ENCODE assay signal across 1 cellular context in the genomic region with DNA sequence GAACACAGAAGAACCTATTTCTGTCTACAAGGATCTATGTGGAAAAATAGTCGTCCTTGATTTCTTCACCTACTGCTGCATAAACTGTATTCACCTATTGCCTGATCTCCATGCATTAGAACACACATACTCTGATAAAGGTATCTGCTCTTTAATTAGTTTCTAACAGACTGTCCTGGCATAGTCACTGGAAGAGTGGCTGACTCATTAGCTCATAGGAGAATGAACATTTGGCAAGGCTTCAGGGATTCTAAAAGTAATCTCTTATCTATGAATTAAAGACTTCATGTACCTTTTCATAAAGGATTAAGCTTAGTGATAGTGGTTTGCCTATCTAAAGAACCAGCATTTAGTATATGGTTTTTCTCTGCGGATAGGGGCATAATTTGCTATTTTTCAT.
TF ChIP-seq lines count a peak whose summit lies in the region.

No MANE protein-coding gene starts in this region.

TF ChIP-seq in K562, 482 proteins besides CTCF, POLR2A, EP300 and RAD21:
- TF ChIP-seq, protein P1, sequence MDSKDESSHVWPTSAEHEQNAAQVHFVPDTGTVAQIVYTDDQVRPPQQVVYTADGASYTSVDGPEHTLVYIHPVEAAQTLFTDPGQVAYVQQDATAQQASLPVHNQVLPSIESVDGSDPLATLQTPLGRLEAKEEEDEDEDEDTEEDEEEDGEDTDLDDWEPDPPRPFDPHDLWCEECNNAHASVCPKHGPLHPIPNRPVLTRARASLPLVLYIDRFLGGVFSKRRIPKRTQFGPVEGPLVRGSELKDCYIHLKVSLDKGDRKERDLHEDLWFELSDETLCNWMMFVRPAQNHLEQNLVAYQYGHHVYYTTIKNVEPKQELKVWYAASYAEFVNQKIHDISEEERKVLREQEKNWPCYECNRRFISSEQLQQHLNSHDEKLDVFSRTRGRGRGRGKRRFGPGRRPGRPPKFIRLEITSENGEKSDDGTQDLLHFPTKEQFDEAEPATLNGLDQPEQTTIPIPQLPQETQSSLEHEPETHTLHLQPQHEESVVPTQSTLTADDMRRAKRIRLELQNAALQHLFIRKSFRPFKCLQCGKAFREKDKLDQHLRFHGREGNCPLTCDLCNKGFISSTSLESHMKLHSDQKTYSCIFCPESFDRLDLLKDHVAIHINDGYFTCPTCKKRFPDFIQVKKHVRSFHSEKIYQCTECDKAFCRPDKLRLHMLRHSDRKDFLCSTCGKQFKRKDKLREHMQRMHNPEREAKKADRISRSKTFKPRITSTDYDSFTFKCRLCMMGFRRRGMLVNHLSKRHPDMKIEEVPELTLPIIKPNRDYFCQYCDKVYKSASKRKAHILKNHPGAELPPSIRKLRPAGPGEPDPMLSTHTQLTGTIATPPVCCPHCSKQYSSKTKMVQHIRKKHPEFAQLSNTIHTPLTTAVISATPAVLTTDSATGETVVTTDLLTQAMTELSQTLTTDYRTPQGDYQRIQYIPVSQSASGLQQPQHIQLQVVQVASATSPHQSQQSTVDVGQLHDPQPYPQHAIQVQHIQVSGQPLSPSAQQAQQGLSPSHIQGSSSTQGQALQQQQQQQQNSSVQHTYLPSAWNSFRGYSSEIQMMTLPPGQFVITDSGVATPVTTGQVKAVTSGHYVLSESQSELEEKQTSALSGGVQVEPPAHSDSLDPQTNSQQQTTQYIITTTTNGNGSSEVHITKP (IDR thresholded peaks at IDR 0.05; ENCODE audit: partially characterized antibody) = no peak
- TF ChIP-seq SMARCA4 (IDR thresholded peaks at IDR 0.05) (0 out of 2 replicates have a peak, but pooled peaks have one; percentile 11), SETDB1 (IDR thresholded peaks at IDR 0.05; ENCODE audit: low read length) (no peak), ZNF717 (CRISPR knock-in tag; IDR thresholded peaks at IDR 0.05) (no peak), RBM34 (IDR thresholded peaks at IDR 0.05; ENCODE audit: borderline replicate concordance, insufficient read depth, low read length) (no peak), CBFA2T2 (conservative IDR thresholded peaks at IDR 0.05) (peak; percentile 22; the same call in 1 of the 2 replicates), SRF (CRISPR knock-in tag; IDR thresholded peaks at IDR 0.05) (no peak), NFIC (IDR thresholded peaks at IDR 0.05) (0 out of 2 replicates have a peak, but pooled peaks have one; percentile 21), RCOR1 (IDR thresholded peaks at IDR 0.05; ENCODE audit: borderline replicate concordance in 1 of 2, low read depth in 2 of 2, low read length in 2 of 2) (no peak), TCFL5 (CRISPR knock-in tag; conservative IDR thresholded peaks at IDR 0.05) (no peak), FOSL1 (tag; conservative IDR thresholded peaks at IDR 0.05) (peak; percentile 34; the same call in 1 of the 2 replicates), DPF2 (IDR thresholded peaks at IDR 0.05) (0 out of 2 replicates have a peak, but pooled peaks have one; percentile 14), NBN (IDR thresholded peaks at IDR 0.05; ENCODE audit: low read depth) (no peak), CBFA2T3 (IDR thresholded peaks at IDR 0.05) (peak; percentile 40), ARID1B (IDR thresholded peaks at IDR 0.05) (0 out of 2 replicates have a peak, but pooled peaks have one; percentile 26), HNRNPLL (IDR thresholded peaks at IDR 0.05; ENCODE audit: low read depth, low read length, poor library complexity, severe bottlenecking) (no peak), ZNF699 (CRISPR knock-in tag; IDR thresholded peaks at IDR 0.05; ENCODE audit: insufficient replicate concordance) (no peak), SAFB2 (IDR thresholded peaks at IDR 0.05; ENCODE audit: borderline replicate concordance, low read depth, low read length, severe bottlenecking) (no peak)
- TF ChIP-seq, protein P2, sequence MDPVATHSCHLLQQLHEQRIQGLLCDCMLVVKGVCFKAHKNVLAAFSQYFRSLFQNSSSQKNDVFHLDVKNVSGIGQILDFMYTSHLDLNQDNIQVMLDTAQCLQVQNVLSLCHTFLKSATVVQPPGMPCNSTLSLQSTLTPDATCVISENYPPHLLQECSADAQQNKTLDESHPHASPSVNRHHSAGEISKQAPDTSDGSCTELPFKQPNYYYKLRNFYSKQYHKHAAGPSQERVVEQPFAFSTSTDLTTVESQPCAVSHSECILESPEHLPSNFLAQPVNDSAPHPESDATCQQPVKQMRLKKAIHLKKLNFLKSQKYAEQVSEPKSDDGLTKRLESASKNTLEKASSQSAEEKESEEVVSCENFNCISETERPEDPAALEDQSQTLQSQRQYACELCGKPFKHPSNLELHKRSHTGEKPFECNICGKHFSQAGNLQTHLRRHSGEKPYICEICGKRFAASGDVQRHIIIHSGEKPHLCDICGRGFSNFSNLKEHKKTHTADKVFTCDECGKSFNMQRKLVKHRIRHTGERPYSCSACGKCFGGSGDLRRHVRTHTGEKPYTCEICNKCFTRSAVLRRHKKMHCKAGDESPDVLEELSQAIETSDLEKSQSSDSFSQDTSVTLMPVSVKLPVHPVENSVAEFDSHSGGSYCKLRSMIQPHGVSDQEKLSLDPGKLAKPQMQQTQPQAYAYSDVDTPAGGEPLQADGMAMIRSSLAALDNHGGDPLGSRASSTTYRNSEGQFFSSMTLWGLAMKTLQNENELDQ (CRISPR knock-in tag; IDR thresholded peaks at IDR 0.05; ENCODE audit: borderline replicate concordance) = no peak
- TF ChIP-seq, protein P3, sequence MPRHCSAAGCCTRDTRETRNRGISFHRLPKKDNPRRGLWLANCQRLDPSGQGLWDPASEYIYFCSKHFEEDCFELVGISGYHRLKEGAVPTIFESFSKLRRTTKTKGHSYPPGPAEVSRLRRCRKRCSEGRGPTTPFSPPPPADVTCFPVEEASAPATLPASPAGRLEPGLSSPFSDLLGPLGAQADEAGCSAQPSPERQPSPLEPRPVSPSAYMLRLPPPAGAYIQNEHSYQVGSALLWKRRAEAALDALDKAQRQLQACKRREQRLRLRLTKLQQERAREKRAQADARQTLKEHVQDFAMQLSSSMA (CRISPR knock-in tag; IDR thresholded peaks at IDR 0.05) = no peak
- TF ChIP-seq, protein P4, sequence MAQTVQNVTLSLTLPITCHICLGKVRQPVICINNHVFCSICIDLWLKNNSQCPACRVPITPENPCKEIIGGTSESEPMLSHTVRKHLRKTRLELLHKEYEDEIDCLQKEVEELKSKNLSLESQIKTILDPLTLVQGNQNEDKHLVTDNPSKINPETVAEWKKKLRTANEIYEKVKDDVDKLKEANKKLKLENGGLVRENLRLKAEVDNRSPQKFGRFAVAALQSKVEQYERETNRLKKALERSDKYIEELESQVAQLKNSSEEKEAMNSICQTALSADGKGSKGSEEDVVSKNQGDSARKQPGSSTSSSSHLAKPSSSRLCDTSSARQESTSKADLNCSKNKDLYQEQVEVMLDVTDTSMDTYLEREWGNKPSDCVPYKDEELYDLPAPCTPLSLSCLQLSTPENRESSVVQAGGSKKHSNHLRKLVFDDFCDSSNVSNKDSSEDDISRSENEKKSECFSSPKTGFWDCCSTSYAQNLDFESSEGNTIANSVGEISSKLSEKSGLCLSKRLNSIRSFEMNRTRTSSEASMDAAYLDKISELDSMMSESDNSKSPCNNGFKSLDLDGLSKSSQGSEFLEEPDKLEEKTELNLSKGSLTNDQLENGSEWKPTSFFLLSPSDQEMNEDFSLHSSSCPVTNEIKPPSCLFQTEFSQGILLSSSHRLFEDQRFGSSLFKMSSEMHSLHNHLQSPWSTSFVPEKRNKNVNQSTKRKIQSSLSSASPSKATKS (CRISPR knock-in tag; IDR thresholded peaks at IDR 0.05) = no peak
- TF ChIP-seq, protein P5, sequence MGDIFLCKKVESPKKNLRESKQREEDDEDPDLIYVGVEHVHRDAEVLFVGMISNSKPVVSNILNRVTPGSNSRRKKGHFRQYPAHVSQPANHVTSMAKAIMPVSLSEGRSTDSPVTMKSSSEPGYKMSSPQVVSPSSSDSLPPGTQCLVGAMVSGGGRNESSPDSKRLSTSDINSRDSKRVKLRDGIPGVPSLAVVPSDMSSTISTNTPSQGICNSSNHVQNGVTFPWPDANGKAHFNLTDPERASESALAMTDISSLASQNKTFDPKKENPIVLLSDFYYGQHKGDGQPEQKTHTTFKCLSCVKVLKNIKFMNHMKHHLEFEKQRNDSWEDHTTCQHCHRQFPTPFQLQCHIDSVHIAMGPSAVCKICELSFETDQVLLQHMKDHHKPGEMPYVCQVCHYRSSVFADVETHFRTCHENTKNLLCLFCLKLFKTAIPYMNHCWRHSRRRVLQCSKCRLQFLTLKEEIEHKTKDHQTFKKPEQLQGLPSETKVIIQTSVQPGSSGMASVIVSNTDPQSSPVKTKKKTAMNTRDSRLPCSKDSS (IDR thresholded peaks at IDR 0.05; ENCODE audit: low read depth, partially characterized antibody) = no peak
- TF ChIP-seq, protein P6, sequence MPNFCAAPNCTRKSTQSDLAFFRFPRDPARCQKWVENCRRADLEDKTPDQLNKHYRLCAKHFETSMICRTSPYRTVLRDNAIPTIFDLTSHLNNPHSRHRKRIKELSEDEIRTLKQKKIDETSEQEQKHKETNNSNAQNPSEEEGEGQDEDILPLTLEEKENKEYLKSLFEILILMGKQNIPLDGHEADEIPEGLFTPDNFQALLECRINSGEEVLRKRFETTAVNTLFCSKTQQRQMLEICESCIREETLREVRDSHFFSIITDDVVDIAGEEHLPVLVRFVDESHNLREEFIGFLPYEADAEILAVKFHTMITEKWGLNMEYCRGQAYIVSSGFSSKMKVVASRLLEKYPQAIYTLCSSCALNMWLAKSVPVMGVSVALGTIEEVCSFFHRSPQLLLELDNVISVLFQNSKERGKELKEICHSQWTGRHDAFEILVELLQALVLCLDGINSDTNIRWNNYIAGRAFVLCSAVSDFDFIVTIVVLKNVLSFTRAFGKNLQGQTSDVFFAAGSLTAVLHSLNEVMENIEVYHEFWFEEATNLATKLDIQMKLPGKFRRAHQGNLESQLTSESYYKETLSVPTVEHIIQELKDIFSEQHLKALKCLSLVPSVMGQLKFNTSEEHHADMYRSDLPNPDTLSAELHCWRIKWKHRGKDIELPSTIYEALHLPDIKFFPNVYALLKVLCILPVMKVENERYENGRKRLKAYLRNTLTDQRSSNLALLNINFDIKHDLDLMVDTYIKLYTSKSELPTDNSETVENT (CRISPR knock-in tag; IDR thresholded peaks at IDR 0.05) = no peak
- TF ChIP-seq, protein P7, sequence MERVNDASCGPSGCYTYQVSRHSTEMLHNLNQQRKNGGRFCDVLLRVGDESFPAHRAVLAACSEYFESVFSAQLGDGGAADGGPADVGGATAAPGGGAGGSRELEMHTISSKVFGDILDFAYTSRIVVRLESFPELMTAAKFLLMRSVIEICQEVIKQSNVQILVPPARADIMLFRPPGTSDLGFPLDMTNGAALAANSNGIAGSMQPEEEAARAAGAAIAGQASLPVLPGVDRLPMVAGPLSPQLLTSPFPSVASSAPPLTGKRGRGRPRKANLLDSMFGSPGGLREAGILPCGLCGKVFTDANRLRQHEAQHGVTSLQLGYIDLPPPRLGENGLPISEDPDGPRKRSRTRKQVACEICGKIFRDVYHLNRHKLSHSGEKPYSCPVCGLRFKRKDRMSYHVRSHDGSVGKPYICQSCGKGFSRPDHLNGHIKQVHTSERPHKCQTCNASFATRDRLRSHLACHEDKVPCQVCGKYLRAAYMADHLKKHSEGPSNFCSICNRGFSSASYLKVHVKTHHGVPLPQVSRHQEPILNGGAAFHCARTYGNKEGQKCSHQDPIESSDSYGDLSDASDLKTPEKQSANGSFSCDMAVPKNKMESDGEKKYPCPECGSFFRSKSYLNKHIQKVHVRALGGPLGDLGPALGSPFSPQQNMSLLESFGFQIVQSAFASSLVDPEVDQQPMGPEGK (CRISPR knock-in tag; IDR thresholded peaks at IDR 0.05; ENCODE audit: borderline replicate concordance) = no peak
- TF ChIP-seq, protein P8, sequence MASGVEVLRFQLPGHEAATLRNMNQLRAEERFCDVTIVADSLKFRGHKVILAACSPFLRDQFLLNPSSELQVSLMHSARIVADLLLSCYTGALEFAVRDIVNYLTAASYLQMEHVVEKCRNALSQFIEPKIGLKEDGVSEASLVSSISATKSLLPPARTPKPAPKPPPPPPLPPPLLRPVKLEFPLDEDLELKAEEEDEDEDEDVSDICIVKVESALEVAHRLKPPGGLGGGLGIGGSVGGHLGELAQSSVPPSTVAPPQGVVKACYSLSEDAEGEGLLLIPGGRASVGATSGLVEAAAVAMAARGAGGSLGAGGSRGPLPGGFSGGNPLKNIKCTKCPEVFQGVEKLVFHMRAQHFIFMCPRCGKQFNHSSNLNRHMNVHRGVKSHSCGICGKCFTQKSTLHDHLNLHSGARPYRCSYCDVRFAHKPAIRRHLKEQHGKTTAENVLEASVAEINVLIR (CRISPR knock-in tag; IDR thresholded peaks at IDR 0.05) = no peak
